In genomic region chr1:67647036-67647798, GRCh38 we compare ENCODE assay signal across 9 cellular contexts. TPM values are rescaled to one million over a fixed set of nuclear protein-coding genes. Genes with fewer than 3 reads are reported as not detected.
DNase-seq lines count a peak whose midpoint lies in the region; TF ChIP-seq lines count a peak whose summit lies in the region.
"Had no signal": no experiment of that assay in that cellular context is flagged by ENCODE, and none has a peak within 500 bp of the region (broad histone marks: within the 10 kb centered on the region; RNA-seq: fewer than 3 reads in every experiment).

No MANE protein-coding gene starts in this region.

- peaks cover 47% of the 10 kb centered on the region for H3K4me1 ChIP-seq in neural progenitor cell

- peak overlapping the region; percentile 45 for H3K4me2 ChIP-seq in neural progenitor cell

- H3F3A ChIP-seq in neural progenitor cell (ENCODE audit: low read depth), result peaks cover 34% of the 10 kb centered on the region

- TF ChIP-seq CTCF in neural progenitor cell (IDR thresholded peaks at IDR 0.05) (no peak), chondrocyte (IDR thresholded peaks at IDR 0.05) (no peak)

- H3K4me3 Mint-ChIP-seq in neural progenitor cell, result no peak overlapping the region
- no peak overlapping the region for H3K4me3 Mint-ChIP-seq in chondrocyte (ENCODE audit: unreplicated experiment)

- H3K9me3 Mint-ChIP-seq in neural progenitor cell (no peaks in the 10 kb centered on the region), chondrocyte (ENCODE audit: low read depth) (no peaks in the 10 kb centered on the region)

- H3K27ac ChIP-seq in neural progenitor cell, result no peak overlapping the region

- peaks cover 55% of the 10 kb centered on the region for H3K27me3 ChIP-seq in neural progenitor cell
- H3K27me3 ChIP-seq: left lung had no signal

- H3K27ac Mint-ChIP-seq in neural progenitor cell, result no peak overlapping the region
- H3K27ac Mint-ChIP-seq in chondrocyte (ENCODE audit: unreplicated experiment), result no peak overlapping the region

- H3K27me3 Mint-ChIP-seq in neural progenitor cell (ENCODE audit: insufficient read depth, low read depth) (peaks cover 10% of the 10 kb centered on the region), chondrocyte (ENCODE audit: low read depth) (no peaks in the 10 kb centered on the region)

- no peaks in the 10 kb centered on the region for H3K36me3 ChIP-seq in neural progenitor cell
- H3K36me3 ChIP-seq: left lung had no signal

- peaks cover 32% of the 10 kb centered on the region for H4K20me1 ChIP-seq in neural progenitor cell (ENCODE audit: low read depth)

- H3K4me1 Mint-ChIP-seq in neural progenitor cell (peaks cover 18% of the 10 kb centered on the region), chondrocyte (ENCODE audit: low read depth) (no peaks in the 10 kb centered on the region)

- H3K4me3 ChIP-seq in neural progenitor cell, result no peak overlapping the region
- H3K4me3 ChIP-seq: left lung had no signal

- H3K79me2 ChIP-seq in neural progenitor cell (ENCODE audit: low read depth), result no peaks in the 10 kb centered on the region

- H3K36me3 Mint-ChIP-seq in neural progenitor cell (no peaks in the 10 kb centered on the region), chondrocyte (ENCODE audit: low read depth) (no peaks in the 10 kb centered on the region)

- H3K9me3 ChIP-seq in neural progenitor cell (ENCODE audit: low read depth), result no peaks in the 10 kb centered on the region
- H3K9me3 ChIP-seq: left lung had no signal

- DNase-seq in DMS79 (lab: John Stamatoyannopoulos, UW) (peak; percentile 4), NCI-H2196 treated with DMSO at 0.1 percent for 48 hours (lab: John Stamatoyannopoulos, UW; ENCODE audit: unreplicated experiment) (peak; percentile 12), dermis microvascular lymphatic vessel endothelial cell (ENCODE audit: low read depth in 2 of 2) (peak; percentile 41 to 60), neural progenitor cell (ENCODE audit: low spot score) (no peak), T-helper 2 cell (no peak), GM19238 (ENCODE audit: insufficient read length, low spot score) (no peak), chondrocyte (ENCODE audit: low spot score) (no peak)
- no peak for DNase-seq in activated CD4-positive, alpha-beta T cell treated with anti-CD3 and anti-CD28 coated beads for 1 hour
- DNase-seq: left lung had no signal

- H2AFZ ChIP-seq in neural progenitor cell (replicated peaks), result no peak overlapping the region

- H3K9ac ChIP-seq in neural progenitor cell, result no peak overlapping the region

RNA-seq across cellular contexts. Expression of gene GADD45A, which starts 37.8 kb away (rescaled TPM):
- total RNA-seq in dermis microvascular lymphatic vessel endothelial cell (22.5 and 26.6 TPM in 2 replicates), neural progenitor cell (ENCODE audit: low replicate concordance) (28.6 and 32.8 TPM in 2 replicates), chondrocyte (49.1 to 92.3 TPM (median 89.4 TPM) in 3 replicates)

Comparison
In these comparisons a context has a peak if more than half of its experiments do, and no peak if none do; other contexts are left out.
1. DNase-seq: peak in DMS79 (single experiment), NCI-H2196 treated with DMSO at 0.1 percent for 48 hours (single experiment) and dermis microvascular lymphatic vessel endothelial cell (2 of 2); none in neural progenitor cell (single experiment), T-helper 2 cell (0 of 5), GM19238 (single experiment), activated CD4-positive, alpha-beta T cell treated with anti-CD3 and anti-CD28 coated beads for 1 hour (single experiment) and chondrocyte (single experiment).